ENCODE assay signal across 1 cellular context in genomic region chr2:61905372-61906186, GRCh38.
TF ChIP-seq lines count a peak whose summit lies in the region.

TSS of gene COMMD1 (plus strand) at chr2:61905674. CDS start at chr2:61905679, 5 bp downstream.

TF ChIP-seq in K562, 482 proteins besides CTCF, POLR2A, EP300 and RAD21 (continued from another document):
- peak; percentile 94 for TF ChIP-seq ZNF407 (IDR thresholded peaks at IDR 0.05; ENCODE audit: low read depth)
- TF ChIP-seq EP400 (IDR thresholded peaks at IDR 0.05), result 0 out of 2 replicates have a peak, but pooled peaks have one; percentile 36
- TF ChIP-seq GABPB1 (CRISPR knock-in tag; IDR thresholded peaks at IDR 0.05), result 0 out of 2 replicates have a peak, but pooled peaks have one; percentile 35
- TF ChIP-seq ZNF224 (CRISPR knock-in tag; IDR thresholded peaks at IDR 0.05), result no peak
- peak; percentile 63; the same call in 1 of the 2 replicates for TF ChIP-seq TOE1 (IDR thresholded peaks at IDR 0.05; ENCODE audit: borderline replicate concordance)
- TF ChIP-seq TOE1 (CRISPR knock-in tag; IDR thresholded peaks at IDR 0.05; ENCODE audit: borderline replicate concordance, low read depth), result no peak
- TF ChIP-seq MNT (conservative IDR thresholded peaks at IDR 0.05), result peak; percentile 57 to 83
- no peak for TF ChIP-seq ZNF695 (CRISPR knock-in tag; IDR thresholded peaks at IDR 0.05)
- peak in 1 of 2 experiments; percentile 47; a peak in 1 of 4 replicates for TF ChIP-seq RCOR1 (IDR thresholded peaks at IDR 0.05; ENCODE audit: borderline replicate concordance in 1 of 2, low read depth in 2 of 2, low read length in 2 of 2)
- TF ChIP-seq POU5F1 (IDR thresholded peaks at IDR 0.05; ENCODE audit: borderline replicate concordance, low read depth, low read length, partially characterized antibody), result peak; percentile 85
- TF ChIP-seq LARP7 (IDR thresholded peaks at IDR 0.05), result no peak
- TF ChIP-seq TAF9B (IDR thresholded peaks at IDR 0.05; ENCODE audit: partially characterized antibody), result peak; percentile 78
- peak; percentile 75 for TF ChIP-seq SUPT5H (IDR thresholded peaks at IDR 0.05)
- peak; percentile 73 for TF ChIP-seq MYC (IDR thresholded peaks at IDR 0.05; ENCODE audit: low read depth, low read length)
- 0 out of 2 replicates have a peak, but pooled peaks have one; percentile 40 for TF ChIP-seq MYC (CRISPR knock-in tag; IDR thresholded peaks at IDR 0.05; ENCODE audit: borderline replicate concordance, low read depth)
- 0 out of 4 replicates have a peak, but pooled peaks of 1 of the 2 experiments have one; percentile 22 for TF ChIP-seq UBTF (IDR thresholded peaks at IDR 0.05; ENCODE audit: borderline replicate concordance in 1 of 2, low read depth in 2 of 2, low read length in 2 of 2)
- no peak for TF ChIP-seq FOXA1 (IDR thresholded peaks at IDR 0.05; ENCODE audit: borderline replicate concordance)
- no peak for TF ChIP-seq ATF1 (CRISPR knock-in tag; IDR thresholded peaks at IDR 0.05)
- peak; percentile 28; the same call in 1 of the 2 replicates for TF ChIP-seq ATF1 (tag; IDR thresholded peaks at IDR 0.05)
- 0 out of 2 replicates have a peak, but pooled peaks have one; percentile 53 for TF ChIP-seq ZHX1 (conservative IDR thresholded peaks at IDR 0.05; ENCODE audit: low read length)
- TF ChIP-seq SIN3A (IDR thresholded peaks at IDR 0.05; ENCODE audit: borderline replicate concordance in 2 of 2, control insufficient read depth in 1 of 2, low read depth in 2 of 2, low read length in 2 of 2), result peak; percentile 93; a peak in 3 of 4 replicates
- TF ChIP-seq NR2C1 (IDR thresholded peaks at IDR 0.05), result no peak
- TF ChIP-seq NR2C1 (tag; IDR thresholded peaks at IDR 0.05), result peak; percentile 37; the same call in 1 of the 2 replicates
- TF ChIP-seq RBBP5 (IDR thresholded peaks at IDR 0.05; ENCODE audit: borderline replicate concordance, insufficient read depth, low read length, poor library complexity, severe bottlenecking), result peak; percentile 62
- TF ChIP-seq C11orf30 (IDR thresholded peaks at IDR 0.05; ENCODE audit: low read depth), result peak; percentile 84
- TF ChIP-seq E2F5 (CRISPR knock-in tag; IDR thresholded peaks at IDR 0.05), result no peak
- TF ChIP-seq DIDO1 (tag; IDR thresholded peaks at IDR 0.05; ENCODE audit: low read depth), result peak; percentile 59; the same call in 1 of the 2 replicates
- peak; percentile 100 for TF ChIP-seq TFAP4 (CRISPR knock-in tag; IDR thresholded peaks at IDR 0.05; ENCODE audit: borderline replicate concordance)
